ENCODE assay signal across 1 cellular context in genomic region chr18:48816554-48816953, GRCh38.
TF ChIP-seq lines count a peak whose summit lies in the region.

No MANE protein-coding gene starts in this region.

TF ChIP-seq in K562, 482 proteins besides CTCF, POLR2A, EP300 and RAD21 (continued from another document):
- TF ChIP-seq ZBTB40 (IDR thresholded peaks at IDR 0.05) (no peak), ZBTB40 (CRISPR knock-in tag; IDR thresholded peaks at IDR 0.05) (no peak), MTA3 (IDR thresholded peaks at IDR 0.05; ENCODE audit: borderline replicate concordance) (no peak), RBFOX2 (IDR thresholded peaks at IDR 0.05; ENCODE audit: low read depth, low read length) (no peak), ZNF785 (CRISPR knock-in tag; IDR thresholded peaks at IDR 0.05) (no peak)
